Comparison of ENCODE assay signal across 8 cellular contexts in the genomic region with DNA sequence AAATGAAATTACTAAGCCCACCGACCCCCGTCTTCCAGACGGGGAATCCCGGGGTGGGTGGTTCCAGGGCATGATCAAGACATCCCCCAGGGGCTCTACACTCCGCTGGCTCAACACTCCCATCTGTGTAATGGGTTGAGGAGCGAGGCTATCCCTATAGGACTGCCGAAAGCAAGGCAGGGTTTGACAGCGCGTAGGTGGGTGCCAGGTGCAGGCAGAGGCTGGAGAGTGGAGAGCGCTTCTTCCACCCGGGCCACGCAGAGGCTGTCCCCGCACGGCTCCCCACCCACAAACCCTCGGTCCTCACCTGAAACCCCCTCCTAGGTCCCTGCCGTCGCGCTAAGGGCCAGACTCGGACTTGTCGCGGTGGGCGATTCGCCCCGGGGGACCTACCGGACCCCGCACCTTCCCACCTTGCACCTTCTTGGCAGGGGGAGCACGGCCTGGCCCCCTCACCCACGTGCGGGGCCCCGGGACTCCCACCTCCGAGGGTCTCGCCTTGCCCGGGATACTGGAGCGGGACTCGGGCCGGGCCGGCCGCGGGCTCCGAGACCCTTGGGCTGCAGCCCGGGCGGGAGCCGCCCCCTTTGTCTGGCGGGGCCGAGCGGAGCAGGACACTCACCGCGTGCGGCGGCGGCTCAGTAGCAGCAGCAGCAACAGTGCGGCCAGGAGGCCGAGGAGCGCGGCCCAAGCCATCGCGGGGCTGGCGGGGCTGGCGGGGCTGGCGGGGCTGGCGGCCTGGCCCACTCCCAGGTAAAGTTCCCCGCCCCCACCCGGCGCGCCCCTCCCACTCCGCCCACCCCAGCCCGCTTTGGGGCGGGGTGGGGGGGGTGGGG. TPM values are rescaled to one million over a fixed set of nuclear protein-coding genes. Genes with fewer than 3 reads are reported as not detected.
DNase-seq lines count a peak whose midpoint lies in the region; ATAC-seq and TF ChIP-seq lines count a peak whose summit lies in the region.

PTGIS (minus strand) TSS at position 717 of the 836 bp plus-strand sequence; CDS start at position 696, 21 bp downstream.

- TF ChIP-seq CTCF in mucosa of descending colon (IDR thresholded peaks at IDR 0.05) (no peak), upper lobe of left lung (IDR thresholded peaks at IDR 0.05) (no peak)

- peaks cover 0 to 8% of the 10 kb centered on the region in 2 donors for H3K4me1 Mint-ChIP-seq in effector memory CD8-positive, alpha-beta T cell (ENCODE audit: low read depth in 2 of 2)

- H3K36me3 Mint-ChIP-seq in effector memory CD8-positive, alpha-beta T cell (ENCODE audit: insufficient read depth): peaks cover 5% of the 10 kb centered on the region

- no peaks in the 10 kb centered on the region for H3K9me3 ChIP-seq in mucosa of descending colon
- no peaks in the 10 kb centered on the region for H3K9me3 ChIP-seq in upper lobe of left lung

- H3K4me1 ChIP-seq in mucosa of descending colon (ENCODE audit: low read depth) (peaks cover 4% of the 10 kb centered on the region), upper lobe of left lung (peaks cover 4 to 15% (median 7%) of the 10 kb centered on the region in 4 donors)

- peak within 1 kb of the TSS in 1 of 2 donors; percentile 85 for H3K27ac Mint-ChIP-seq in effector memory CD8-positive, alpha-beta T cell

- H3K27me3 ChIP-seq in upper lobe of left lung: peaks cover 0 to 19% (median 8%) of the 10 kb centered on the region in 4 donors

- WGBS in upper lobe of left lung, 2 donors: 22 to 55% methylated on average over 17 to 46 of the region's 68 CpGs

- no peak for TF ChIP-seq EP300 in upper lobe of left lung (IDR thresholded peaks at IDR 0.05)

- H3K27ac ChIP-seq in upper lobe of left lung: peak within 1 kb of the TSS in 3 of 4 donors; percentile 19 to 84 (median 70)

- peak; percentile 26 for ATAC-seq in effector memory CD8-positive, alpha-beta T cell (replicated peaks)
- ATAC-seq in mucosa of descending colon: peak; percentile 30
- ATAC-seq in upper lobe of left lung (ENCODE audit: low FRiP score in 2 of 2): peak; percentile 25 to 80

- H3K9me3 Mint-ChIP-seq in effector memory CD8-positive, alpha-beta T cell: no peaks in the 10 kb centered on the region

- H3K4me3 Mint-ChIP-seq in effector memory CD8-positive, alpha-beta T cell: peak within 1 kb of the TSS; percentile 50 to 73

- DNase-seq in T-helper 2 cell (no peak), mucosa of descending colon (no peak), upper lobe of left lung (peak in 1 of 2 donors; percentile 88), H4 (ENCODE audit: low spot score) (no peak), NCI-H1694 treated with DMSO at 0.1 percent for 48 hours (lab: John Stamatoyannopoulos, UW) (no peak), putamen (ENCODE audit: low spot score) (no peak)
- no peak for DNase-seq in effector memory CD8-positive, alpha-beta T cell

- intact Hi-C loops in T-helper 2 cell treated with Interferon-gamma antibody and Interleukin-4, amounts not matched to agents 100 ng/mL and 5 ng/mL, for 36 hours (cut with micrococcal nuclease): no loop called here
- intact Hi-C loops in mucosa of descending colon (cut with DNase I, micrococcal nuclease): no loop called here

- peaks cover 52 to 76% of the 10 kb centered on the region in 2 donors for H3K27me3 Mint-ChIP-seq in effector memory CD8-positive, alpha-beta T cell

- H3K36me3 ChIP-seq in mucosa of descending colon (ENCODE audit: low read depth): no peaks in the 10 kb centered on the region
- no peaks in the 10 kb centered on the region for H3K36me3 ChIP-seq in upper lobe of left lung

- H3K4me3 ChIP-seq in mucosa of descending colon (no peak within 1 kb of the TSS), upper lobe of left lung (peak within 1 kb of the TSS in 3 of 4 donors; percentile 33 to 47 (median 43))

- no peak for TF ChIP-seq POLR2A in upper lobe of left lung (IDR thresholded peaks at IDR 0.05)

RNA-seq across cellular contexts. Expression of gene PTGIS, which starts in this region (rescaled TPM):
- total RNA-seq in T-helper 2 cell treated with Interferon-gamma antibody and Interleukin-4, amounts not matched to agents 100 ng/mL and 5 ng/mL, for 36 hours: 22.7 and 23.7 TPM in 2 replicates
- total RNA-seq in mucosa of descending colon (10 to 100 TPM in 2 of 3 donors, 1 to 10 TPM in 1; 3.8 to 45.8 (median 12.3) TPM), upper lobe of left lung (10 to 100 TPM in 4 of 6 donors, 1 to 10 TPM in 2; 8.2 to 71.4 (median 18.4) TPM)
- not detected in 2 replicates for total RNA-seq in H4 (2014; rRNA removed; shearing (Covaris generic))
